9 cellular contexts compared by ENCODE assay signal in the genomic region with DNA sequence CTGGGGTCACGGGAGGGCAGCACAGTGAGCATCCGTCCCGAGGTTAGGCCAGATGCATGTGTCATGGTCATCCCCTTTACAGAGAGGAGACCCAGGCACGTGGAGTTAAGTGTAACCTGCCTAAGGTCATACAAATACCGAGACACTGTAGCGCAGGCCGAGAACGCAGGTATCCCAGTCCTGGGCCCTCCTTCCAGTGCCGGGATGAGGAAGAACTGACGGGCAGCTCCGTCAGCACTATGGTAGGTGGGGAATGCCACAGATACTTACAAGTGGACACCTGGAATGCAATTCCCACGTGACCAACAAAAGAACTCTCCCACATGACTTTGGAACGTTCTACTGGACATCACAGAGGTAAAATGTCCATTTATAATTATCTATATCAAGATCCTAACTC. TPM values are rescaled to one million over a fixed set of nuclear protein-coding genes. Genes with fewer than 3 reads are reported as not detected.
"Had no signal": no experiment of that assay in that cellular context is flagged by ENCODE, and none has a peak within 500 bp of the region (broad histone marks: within the 10 kb centered on the region; RNA-seq: fewer than 3 reads in every experiment).

No MANE protein-coding gene starts in this region.

- H3K9ac ChIP-seq: GM23248 had no signal

- H3K4me1 ChIP-seq: HAP-1 had no signal

- H3K27ac ChIP-seq: GM23248, HL-60 had no signal

- DNase-seq: GM23248, GOT3, H7, HFFc6 had no signal

- H3K4me3 Mint-ChIP-seq: HFFc6 had no signal

- H2AFZ ChIP-seq: GM23248 had no signal

- H3K4me3 ChIP-seq: GM23248, HAP-1 had no signal

- H3K36me3 ChIP-seq: HAP-1 had no signal

- H3K27ac Mint-ChIP-seq: HFFc6, IgD-negative memory B cell had no signal

- ATAC-seq: HCT116, HepG2 had no signal

- H3K27me3 Mint-ChIP-seq: IgD-negative memory B cell had no signal

RNA-seq across cellular contexts. Expression of a gene that starts 35.9 kb away (rescaled TPM):
- polyA plus RNA-seq: IgD-negative memory B cell had no signal
